Comparison of ENCODE assay signal across 21 cellular contexts in the genomic region with DNA sequence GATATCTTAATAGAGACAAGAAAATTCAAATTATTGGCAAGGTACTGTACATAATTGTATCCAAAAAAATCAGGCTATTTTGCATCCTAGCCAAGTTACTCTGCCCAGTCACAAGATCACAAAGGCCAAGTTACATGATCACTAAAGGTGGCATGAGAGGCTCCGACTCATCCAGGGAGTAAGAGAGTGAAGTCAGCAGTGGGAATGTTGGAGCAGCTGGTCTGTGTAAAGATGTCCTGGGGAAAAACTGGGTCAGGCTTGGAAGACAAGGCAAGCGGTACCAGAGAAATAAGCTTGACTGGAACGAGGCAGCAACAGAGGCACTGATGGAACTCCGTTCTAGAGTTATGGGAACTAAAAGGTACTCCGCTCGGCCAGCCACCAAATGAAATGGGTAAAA. TPM values are rescaled to one million over a fixed set of nuclear protein-coding genes. Genes with fewer than 3 reads are reported as not detected.
A peak's percentile ranks its signal among the peaks of the same experiment; 100 is the strongest.
DNase-seq lines count a peak whose midpoint lies in the region; FAIRE-seq and TF ChIP-seq lines count a peak whose summit lies in the region.
"Had no signal": no experiment of that assay in that cellular context is flagged by ENCODE, and none has a peak within 500 bp of the region (broad histone marks: within the 10 kb centered on the region; RNA-seq: fewer than 3 reads in every experiment).

No MANE protein-coding gene starts in this region.

- no peaks in the 10 kb centered on the region for H3K9me3 Mint-ChIP-seq in MCF 10A (ENCODE audit: unreplicated experiment)

- intact Hi-C loops in mammary epithelial cell (cut with micrococcal nuclease), result no loop called here
- intact Hi-C loops in MCF 10A (cut with micrococcal nuclease), result no loop called here
- intact Hi-C loops in colonic mucosa (cut with DNase I), result no loop called here

- no peak overlapping the region for H3K27ac ChIP-seq in mammary epithelial cell (ENCODE audit: insufficient read depth, low read depth, low read length)
- no peak overlapping the region for H3K27ac ChIP-seq in small intestine (ENCODE audit: low read depth in 1 of 2, low read length in 1 of 2)
- no peak overlapping the region for H3K27ac ChIP-seq in colonic mucosa
- H3K27ac ChIP-seq: 22Rv1, SK-N-MC had no signal

- H3K4me3 ChIP-seq in mammary epithelial cell (replicated peaks in 1 of 3; ENCODE audit: insufficient read depth in 1 of 3, low read depth in 2 of 3, low read length in 3 of 3) (no peak overlapping the region), epithelial cell of esophagus (ENCODE audit: low read length) (no peak overlapping the region), small intestine (ENCODE audit: low read depth in 1 of 2, low read length in 2 of 2) (no peak overlapping the region), colonic mucosa (no peak overlapping the region)
- H3K4me3 ChIP-seq: SK-N-MC had no signal

- H3K4me1 ChIP-seq in mammary epithelial cell (ENCODE audit: insufficient read depth, low read length) (peaks cover 44% of the 10 kb centered on the region), small intestine (ENCODE audit: control insufficient read depth in 2 of 2, insufficient read depth in 1 of 2, low read depth in 1 of 2, low read length in 1 of 2) (no peaks in the 10 kb centered on the region), colonic mucosa (no peaks in the 10 kb centered on the region)
- H3K4me1 ChIP-seq: Caco-2 had no signal

- DNase-seq in mammary epithelial cell, result peak; percentile 39
- DNase-seq in MCF 10A (ENCODE audit: unreplicated experiment), result no peak
- DNase-seq in M059J (ENCODE audit: low read depth), result peak; percentile 68
- DNase-seq in epithelial cell of esophagus (ENCODE audit: low read depth), result peak; percentile 40
- DNase-seq in effector CD8-positive, alpha-beta T cell (lab: John Stamatoyannopoulos, UW), result no peak
- DNase-seq in small intestine, result no peak
- DNase-seq in NOMO-1 treated with dmso at 0.1 percent for 144 hours (lab: John Stamatoyannopoulos, UW; ENCODE audit: unreplicated experiment), result no peak
- no peak for DNase-seq in colonic mucosa
- DNase-seq: Caco-2, DMS53, GDM1, H9, KBM-7, MM.1S, NCI-H187 treated with DMSO at 0.1 percent for 48 hours, NCI-H446 treated with DMSO at 0.1 percent for 48 hours, NCI-H774 had no signal

- H3K9me3 ChIP-seq in mammary epithelial cell (replicated peaks; ENCODE audit: insufficient read depth, low read length) (no peaks in the 10 kb centered on the region), small intestine (ENCODE audit: control insufficient read depth, low read depth) (no peaks in the 10 kb centered on the region), colonic mucosa (no peaks in the 10 kb centered on the region)
- H3K9me3 ChIP-seq: Caco-2 had no signal

- no peaks in the 10 kb centered on the region for H3K36me3 ChIP-seq in mammary epithelial cell (ENCODE audit: insufficient read depth, low read length)
- no peaks in the 10 kb centered on the region for H3K36me3 ChIP-seq in small intestine (ENCODE audit: control insufficient read depth in 2 of 2, insufficient read depth in 2 of 2, low read length in 2 of 2)
- no peaks in the 10 kb centered on the region for H3K36me3 ChIP-seq in colonic mucosa

- H3K4me1 Mint-ChIP-seq in MCF 10A (ENCODE audit: insufficient read depth, unreplicated experiment), result peaks cover 25% of the 10 kb centered on the region
- H3K4me1 Mint-ChIP-seq: H9 had no signal

- H2AFZ ChIP-seq in mammary epithelial cell (ENCODE audit: low read depth, low read length), result no peak overlapping the region

- H3K4me3 Mint-ChIP-seq in MCF 10A (ENCODE audit: unreplicated experiment), result no peak overlapping the region
- H3K4me3 Mint-ChIP-seq: H9; T-helper 1 cell treated with Interleukin-12 subunit alpha and Interleukin-12 subunit beta and Interleukin-4 antibody, amounts not matched to agents 30 μg/mL and 1 μg/mL, for 36 hours had no signal

- BruUV-seq in mammary epithelial cell (replicated peaks; lab: Mats Ljungman, UMichigan), result no TSS peak
- no TSS peak for BruUV-seq in MCF 10A (replicated peaks; lab: Mats Ljungman, UMichigan)

- FAIRE-seq in small intestine (lab: Jason Lieb, UNC), result no peak

- H3K4me2 ChIP-seq in mammary epithelial cell (ENCODE audit: insufficient read depth, low read depth, low read length), result no peak overlapping the region

- no peaks in the 10 kb centered on the region for H3K79me2 ChIP-seq in mammary epithelial cell (ENCODE audit: insufficient read depth, low read length)

- H3K27me3 ChIP-seq in mammary epithelial cell (ENCODE audit: insufficient read depth, low read length), result no peaks in the 10 kb centered on the region
- no peaks in the 10 kb centered on the region for H3K27me3 ChIP-seq in small intestine (ENCODE audit: control insufficient read depth in 2 of 2, insufficient read depth in 2 of 2, low read length in 2 of 2)
- no peaks in the 10 kb centered on the region for H3K27me3 ChIP-seq in colonic mucosa

- CTCF ChIA-PET in mammary epithelial cell (lab: Charles Lee; ENCODE audit: low non-redundant PET), result no interaction called here
- CTCF ChIA-PET in MCF 10A (lab: Yijun Ruan, JAX), result no interaction called here

- H3K9ac ChIP-seq in mammary epithelial cell (ENCODE audit: insufficient read depth, low read length) (no peak overlapping the region), colonic mucosa (ENCODE audit: low read depth in 2 of 2, low read length in 2 of 2) (no peak overlapping the region)

- no peaks in the 10 kb centered on the region for H4K20me1 ChIP-seq in mammary epithelial cell (ENCODE audit: insufficient read depth, low read length)

- TF ChIP-seq CTCF in mammary epithelial cell (conservative IDR thresholded peaks at IDR 0.05 in 1 of 2, IDR thresholded peaks at IDR 0.05 in 1 of 2; ENCODE audit: extremely low read depth in 1 of 2, insufficient read depth in 1 of 2, low read depth in 1 of 2, low read length in 2 of 2) (no peak), MCF 10A (IDR thresholded peaks at IDR 0.05; ENCODE audit: unreplicated experiment) (no peak), epithelial cell of esophagus (IDR thresholded peaks at IDR 0.05; ENCODE audit: insufficient read depth, low read depth, low read length, missing control alignments) (no peak), colonic mucosa (IDR thresholded peaks at IDR 0.05) (no peak)

- POLR2A ChIA-PET in MCF 10A (lab: Yijun Ruan, JAX), result no interaction called here

- WGBS in mammary epithelial cell (ENCODE audit: low coverage, missing lambda C conversion rate), result 89% methylated on average over 5 of the region's 6 CpGs
- WGBS in small intestine, 3 donors, result 51 to 84% (median 75%) methylated on average over 6 of the region's 6 CpGs

- H3K27me3 Mint-ChIP-seq in MCF 10A (ENCODE audit: insufficient read depth, unreplicated experiment), result no peaks in the 10 kb centered on the region

- H3K36me3 Mint-ChIP-seq in MCF 10A (ENCODE audit: insufficient read depth, unreplicated experiment), result no peaks in the 10 kb centered on the region

- in situ Hi-C loops in mammary epithelial cell (cut with MboI; ENCODE audit: low sequenced_read_pairs in 2 of 2), result no loop called here

- no peak overlapping the region for H3K27ac Mint-ChIP-seq in MCF 10A (ENCODE audit: low read depth, unreplicated experiment)
- H3K27ac Mint-ChIP-seq: H9; T-helper 1 cell treated with Interleukin-12 subunit alpha and Interleukin-12 subunit beta and Interleukin-4 antibody, amounts not matched to agents 30 μg/mL and 1 μg/mL, for 36 hours had no signal

- dilution Hi-C loops in mammary epithelial cell (cut with HindIII; ENCODE audit: low sequenced_read_pairs), result no loop called here

RNA-seq across cellular contexts. Expression of gene PSG2, which starts 50.2 kb away (rescaled TPM):
- not detected for total RNA-seq in mammary epithelial cell
- polyA plus RNA-seq in mammary epithelial cell, result 0.05 TPM
- not detected for polyA minus RNA-seq in mammary epithelial cell
- not detected in 2 replicates for total RNA-seq in MCF 10A (2022)
- total RNA-seq in M059J (2014; rRNA removed; shearing (Covaris generic)), result 0.34 and 1.1 TPM in 2 replicates
- 1 to 10 TPM in 1 of 3 donors, not detected in 2; 2.2 TPM for polyA plus RNA-seq in small intestine
- total RNA-seq in colonic mucosa, result not detected
- total RNA-seq: H9, Right ventricle myocardium inferior had no signal

RNA-seq across cellular contexts. Expression of gene PSG5, which starts 53.6 kb away (rescaled TPM):
- total RNA-seq in mammary epithelial cell (10 to 100 TPM in 1 of 2 donors, under 1 TPM in 1; 0.59 to 10.2 TPM), MCF 10A (2022) (not detected in 2 replicates), colonic mucosa (not detected)
- polyA plus RNA-seq in mammary epithelial cell (0.99 TPM), small intestine (not detected)
- not detected for polyA minus RNA-seq in mammary epithelial cell
- total RNA-seq in M059J (2014; rRNA removed; shearing (Covaris generic)), result 44.3 and 48.9 TPM in 2 replicates
- total RNA-seq: H9, Right ventricle myocardium inferior had no signal

Comparison
In these comparisons a context has a peak if more than half of its experiments do, and no peak if none do; other contexts are left out.
1. DNase-seq: peak in mammary epithelial cell (single experiment), M059J (single experiment) and epithelial cell of esophagus (single experiment); none in MCF 10A (single experiment), effector CD8-positive, alpha-beta T cell (single experiment), small intestine (single experiment), NOMO-1 treated with dmso at 0.1 percent for 144 hours (single experiment) and colonic mucosa (single experiment).